9 cellular contexts compared by ENCODE assay signal in the genomic region with DNA sequence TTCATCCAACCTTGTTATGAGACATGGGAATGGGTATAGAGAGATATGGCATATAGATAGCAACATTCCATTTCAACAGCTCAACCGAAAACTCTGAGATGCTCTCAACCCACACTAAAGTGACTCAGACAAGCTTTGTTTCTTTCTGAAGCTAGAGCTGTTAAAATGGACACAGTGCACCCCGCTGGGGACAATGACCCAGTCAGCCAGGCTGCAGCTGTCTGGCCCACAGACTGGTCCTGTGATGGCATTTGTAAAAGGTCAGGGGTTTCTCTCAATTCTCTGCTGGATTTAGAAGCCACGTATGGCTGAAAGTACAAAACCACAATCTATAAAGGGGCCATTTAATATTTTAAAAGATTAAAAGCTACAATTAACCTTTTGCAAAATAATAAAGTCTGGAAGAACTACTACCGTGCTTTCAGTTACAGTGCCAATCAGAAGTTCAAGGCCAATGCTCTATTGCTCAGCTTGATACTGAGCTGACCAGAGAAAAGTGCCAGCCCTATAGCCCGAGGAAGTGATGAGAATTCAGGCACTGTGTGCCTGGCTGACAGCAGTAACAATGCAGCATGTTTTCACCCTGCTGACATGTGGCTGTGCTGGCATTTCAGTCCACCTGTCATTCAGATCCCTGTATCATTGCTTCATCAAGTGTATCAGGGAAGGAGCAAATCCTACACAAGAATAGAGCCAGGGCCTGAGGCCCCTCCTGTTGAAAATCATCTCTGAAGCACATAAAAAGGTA.
A peak's percentile ranks its signal among the peaks of the same experiment; 100 is the strongest.
DNase-seq lines count a peak whose midpoint lies in the region; TF ChIP-seq lines count a peak whose summit lies in the region.
"Had no signal": no experiment of that assay in that cellular context is flagged by ENCODE, and none has a peak within 500 bp of the region (broad histone marks: within the 10 kb centered on the region; RNA-seq: fewer than 3 reads in every experiment).

No MANE protein-coding gene starts in this region.

- H3K9me3 ChIP-seq in HEK293 (ENCODE audit: control insufficient read depth, insufficient read depth, low read depth, low read length) = no peaks in the 10 kb centered on the region
- no peaks in the 10 kb centered on the region for H3K9me3 ChIP-seq in adrenal gland (replicated peaks in 1 of 3)
- no peaks in the 10 kb centered on the region for H3K9me3 ChIP-seq in cardiac muscle cell (ENCODE audit: low read depth)

- H3K36me3 Mint-ChIP-seq in mesothelial cell of epicardium = peaks cover 1% of the 10 kb centered on the region

- no peak overlapping the region for H3K27ac Mint-ChIP-seq in mesothelial cell of epicardium

- H3K36me3 ChIP-seq in HEK293 (ENCODE audit: control insufficient read depth in 2 of 2, insufficient read depth in 1 of 2, low read length in 2 of 2) = no peaks in the 10 kb centered on the region
- no peaks in the 10 kb centered on the region for H3K36me3 ChIP-seq in adrenal gland (replicated peaks in 1 of 2)
- H3K36me3 ChIP-seq in cardiac muscle cell = no peaks in the 10 kb centered on the region

- 26 to 40% (median 30%) methylated on average over 5 of the region's 5 CpGs for WGBS in adrenal gland, 4 donors

- intact Hi-C loops in adrenal gland (cut with DNase I) (no loop called here), posterior cingulate gyrus (cut with DNase I) (loop anchor here (10.0 kb wide), 1 partner anchor 62 kb away; a partner anchor contains a TSS)

- H3K4me3 ChIP-seq in HEK293 (ENCODE audit: low read depth, low read length) (no peak overlapping the region), adrenal gland (no peak overlapping the region), cardiac muscle cell (no peak overlapping the region)

- TF ChIP-seq POLR2A in adrenal gland (IDR thresholded peaks at IDR 0.05) = no peak

- TF ChIP-seq CTCF in HEK293 (tag by site-specific recombination; IDR thresholded peaks at IDR 0.05) (no peak), adrenal gland (IDR thresholded peaks at IDR 0.05) (no peak), cardiac muscle cell (IDR thresholded peaks at IDR 0.05; ENCODE audit: low read depth, low read length) (no peak), mesothelial cell of epicardium (IDR thresholded peaks at IDR 0.05; ENCODE audit: unreplicated experiment) (no peak)

- peaks cover 26% of the 10 kb centered on the region for H3K4me1 Mint-ChIP-seq in mesothelial cell of epicardium

- H3K27ac ChIP-seq in HEK293 (ENCODE audit: extremely low read depth, low read depth, low read length) (no peak overlapping the region), adrenal gland (peak overlapping the region; percentile 42 to 79 (median 59)), cardiac muscle cell (peak overlapping the region; percentile 49)

- POLR2A ChIA-PET in HEK293 (lab: Yijun Ruan, JAX) = interaction anchor here (0.6 to 1.1 kb wide), 2 partner anchors 54 to 57 kb away, joined by 3 to 4 read pairs; no protein-coding TSS in a partner anchor

- no peak overlapping the region for H3K4me3 Mint-ChIP-seq in mesothelial cell of epicardium

- H3K27me3 ChIP-seq in adrenal gland = no peaks in the 10 kb centered on the region
- H3K27me3 ChIP-seq in cardiac muscle cell = no peaks in the 10 kb centered on the region

- H3K4me1 ChIP-seq in HEK293 (ENCODE audit: control insufficient read depth, insufficient read depth, low read length) = peaks cover 20% of the 10 kb centered on the region
- H3K4me1 ChIP-seq in adrenal gland (replicated peaks in 1 of 2) = peaks cover 32 to 44% of the 10 kb centered on the region in 2 donors
- H3K4me1 ChIP-seq in cardiac muscle cell (ENCODE audit: low read depth) = peaks cover 63% of the 10 kb centered on the region

- no peaks in the 10 kb centered on the region for H3K9me3 Mint-ChIP-seq in mesothelial cell of epicardium

- CTCF ChIA-PET in HEK293 (lab: Yijun Ruan, JAX) = interaction anchor here (1.6 kb wide), 1 partner anchor 33 kb away, joined by 4 read pairs; no protein-coding TSS in a partner anchor

- no peaks in the 10 kb centered on the region for H3K27me3 Mint-ChIP-seq in mesothelial cell of epicardium (ENCODE audit: low read depth)

- peak in 6 of 7 donors; percentile 58 to 78 (median 73) for DNase-seq in adrenal gland
- DNase-seq in cardiac muscle cell (ENCODE audit: low read depth in 1 of 2, low spot score in 1 of 2) = peak in 1 of 2 donors; percentile 46
- DNase-seq in posterior cingulate gyrus = peak in 9 of 10 donors; percentile 43 to 96 (median 66)
- no peak for DNase-seq in cortex of kidney (lab: John Stamatoyannopoulos, UW)
- no peak for DNase-seq in activated effector memory CD4-positive, alpha-beta T cell treated with Interleukin-2 at 50 U/mL for 16 hours
- no peak for DNase-seq in NCI-H82 (lab: John Stamatoyannopoulos, UW)
- DNase-seq in mesothelial cell of epicardium (ENCODE audit: low spot score in 2 of 2, unreplicated experiment in 2 of 2) = no peak
- DNase-seq: aorta had no signal

TF ChIP-seq in HEK293, 187 proteins besides CTCF, POLR2A, EP300 and RAD21:
- TF ChIP-seq, protein P1, sequence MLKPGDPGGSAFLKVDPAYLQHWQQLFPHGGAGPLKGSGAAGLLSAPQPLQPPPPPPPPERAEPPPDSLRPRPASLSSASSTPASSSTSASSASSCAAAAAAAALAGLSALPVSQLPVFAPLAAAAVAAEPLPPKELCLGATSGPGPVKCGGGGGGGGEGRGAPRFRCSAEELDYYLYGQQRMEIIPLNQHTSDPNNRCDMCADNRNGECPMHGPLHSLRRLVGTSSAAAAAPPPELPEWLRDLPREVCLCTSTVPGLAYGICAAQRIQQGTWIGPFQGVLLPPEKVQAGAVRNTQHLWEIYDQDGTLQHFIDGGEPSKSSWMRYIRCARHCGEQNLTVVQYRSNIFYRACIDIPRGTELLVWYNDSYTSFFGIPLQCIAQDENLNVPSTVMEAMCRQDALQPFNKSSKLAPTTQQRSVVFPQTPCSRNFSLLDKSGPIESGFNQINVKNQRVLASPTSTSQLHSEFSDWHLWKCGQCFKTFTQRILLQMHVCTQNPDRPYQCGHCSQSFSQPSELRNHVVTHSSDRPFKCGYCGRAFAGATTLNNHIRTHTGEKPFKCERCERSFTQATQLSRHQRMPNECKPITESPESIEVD (tag by site-specific recombination; IDR thresholded peaks at IDR 0.05) = no peak
- 0 out of 2 replicates have a peak, but pooled peaks have one; percentile 20 for TF ChIP-seq ZNF660 (tag by site-specific recombination; IDR thresholded peaks at IDR 0.05)
- no peak for TF ChIP-seq OVOL3 (tag by site-specific recombination; IDR thresholded peaks at IDR 0.05)
- TF ChIP-seq, protein P2, sequence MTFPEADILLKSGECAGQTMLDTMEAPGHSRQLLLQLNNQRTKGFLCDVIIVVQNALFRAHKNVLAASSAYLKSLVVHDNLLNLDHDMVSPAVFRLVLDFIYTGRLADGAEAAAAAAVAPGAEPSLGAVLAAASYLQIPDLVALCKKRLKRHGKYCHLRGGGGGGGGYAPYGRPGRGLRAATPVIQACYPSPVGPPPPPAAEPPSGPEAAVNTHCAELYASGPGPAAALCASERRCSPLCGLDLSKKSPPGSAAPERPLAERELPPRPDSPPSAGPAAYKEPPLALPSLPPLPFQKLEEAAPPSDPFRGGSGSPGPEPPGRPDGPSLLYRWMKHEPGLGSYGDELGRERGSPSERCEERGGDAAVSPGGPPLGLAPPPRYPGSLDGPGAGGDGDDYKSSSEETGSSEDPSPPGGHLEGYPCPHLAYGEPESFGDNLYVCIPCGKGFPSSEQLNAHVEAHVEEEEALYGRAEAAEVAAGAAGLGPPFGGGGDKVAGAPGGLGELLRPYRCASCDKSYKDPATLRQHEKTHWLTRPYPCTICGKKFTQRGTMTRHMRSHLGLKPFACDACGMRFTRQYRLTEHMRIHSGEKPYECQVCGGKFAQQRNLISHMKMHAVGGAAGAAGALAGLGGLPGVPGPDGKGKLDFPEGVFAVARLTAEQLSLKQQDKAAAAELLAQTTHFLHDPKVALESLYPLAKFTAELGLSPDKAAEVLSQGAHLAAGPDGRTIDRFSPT (tag by site-specific recombination; IDR thresholded peaks at IDR 0.05) = peak; percentile 65
- TF ChIP-seq, protein P3, sequence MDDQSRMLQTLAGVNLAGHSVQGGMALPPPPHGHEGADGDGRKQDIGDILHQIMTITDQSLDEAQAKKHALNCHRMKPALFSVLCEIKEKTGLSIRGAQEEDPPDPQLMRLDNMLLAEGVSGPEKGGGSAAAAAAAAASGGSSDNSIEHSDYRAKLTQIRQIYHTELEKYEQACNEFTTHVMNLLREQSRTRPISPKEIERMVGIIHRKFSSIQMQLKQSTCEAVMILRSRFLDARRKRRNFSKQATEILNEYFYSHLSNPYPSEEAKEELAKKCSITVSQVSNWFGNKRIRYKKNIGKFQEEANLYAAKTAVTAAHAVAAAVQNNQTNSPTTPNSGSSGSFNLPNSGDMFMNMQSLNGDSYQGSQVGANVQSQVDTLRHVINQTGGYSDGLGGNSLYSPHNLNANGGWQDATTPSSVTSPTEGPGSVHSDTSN (CRISPR knock-in tag; IDR thresholded peaks at IDR 0.05) = no peak
- 0 out of 2 replicates have a peak, but pooled peaks have one; percentile 13 for TF ChIP-seq ZFHX2 (tag by site-specific recombination; conservative IDR thresholded peaks at IDR 0.05)
TF ChIP-seq in HEK293: peak in this region for 3.

Comparison
In these comparisons a context has a peak if more than half of its experiments do, and no peak if none do; other contexts are left out.
1. DNase-seq: peak in adrenal gland (6 of 7) and posterior cingulate gyrus (9 of 10); none in cortex of kidney (single experiment), activated effector memory CD4-positive, alpha-beta T cell treated with Interleukin-2 at 50 U/mL for 16 hours (single experiment), NCI-H82 (single experiment) and mesothelial cell of epicardium (0 of 2).